9 cellular contexts compared by ENCODE assay signal in the genomic region with DNA sequence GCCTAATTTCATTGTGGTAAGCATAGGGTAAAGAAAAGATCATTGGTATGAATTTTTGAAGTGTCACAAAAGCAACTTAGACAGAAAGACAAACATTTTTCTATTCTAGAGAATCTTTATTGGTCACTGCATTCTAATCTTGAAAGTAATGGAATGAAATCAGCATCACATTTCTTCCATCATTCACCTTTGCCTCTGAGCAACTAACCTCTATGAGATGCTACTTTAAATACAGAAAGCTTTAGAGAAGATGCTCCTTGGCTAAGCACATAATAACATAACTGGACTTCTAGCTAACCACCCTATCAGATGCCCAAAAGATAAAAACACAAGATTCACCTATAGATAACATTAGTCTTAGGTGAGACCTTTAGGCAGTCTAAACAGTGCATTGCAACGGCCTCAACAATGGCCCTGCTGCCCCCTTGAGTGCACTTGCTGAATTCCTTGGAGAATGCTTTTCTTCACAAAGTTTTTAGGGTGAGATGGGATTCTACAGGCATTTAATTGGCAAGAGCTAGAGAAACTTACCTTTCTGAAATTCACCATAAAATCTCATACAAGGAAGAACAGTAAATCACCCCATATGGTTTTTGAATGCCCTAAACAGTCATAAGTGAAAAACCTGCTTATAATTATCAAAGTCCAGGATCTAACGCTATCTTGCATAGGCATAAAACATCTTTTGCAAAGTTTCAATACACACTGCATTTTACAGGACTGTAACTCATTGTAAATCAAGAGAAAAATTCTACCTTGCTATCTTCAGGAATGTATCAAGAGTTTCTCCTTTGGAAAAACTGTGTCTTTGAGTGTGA.
DNase-seq lines count a peak whose midpoint lies in the region; ATAC-seq and TF ChIP-seq lines count a peak whose summit lies in the region.
"Had no signal": no experiment of that assay in that cellular context is flagged by ENCODE, and none has a peak within 500 bp of the region (broad histone marks: within the 10 kb centered on the region; RNA-seq: fewer than 3 reads in every experiment).

No MANE protein-coding gene starts in this region.

- no peaks in the 10 kb centered on the region for H3K9me2 ChIP-seq in DOHH2 (replicated peaks; ENCODE audit: control insufficient read depth, low read length)

- DNase-seq in iris pigment epithelial cell (ENCODE audit: low read depth) (peak; percentile 31), CD1c-positive myeloid dendritic cell (ENCODE audit: extremely low spot score) (no peak), retina (no peak)
- DNase-seq in activated naive CD8-positive, alpha-beta T cell treated with anti-CD3 and anti-CD28 coated beads for 36 hours: no peak
- DNase-seq: activated T-cell treated with anti-CD3 and anti-CD28 coated beads, Interleukin-2, amount 50 U/mL, for 72 hours had no signal

- no peak overlapping the region for H3K4me2 ChIP-seq in DOHH2 (ENCODE audit: low read length)

- ATAC-seq in HG02798 (IDR thresholded peaks at IDR 0.05; ENCODE audit: poor library complexity, unreplicated experiment) (peak; percentile 69), SK-N-SH treated with all-trans-retinoic acid at 6 μM for 48 hours (peak; percentile 67; the same call in 2 of the 3 replicates), GM19395 (IDR thresholded peaks at IDR 0.05; ENCODE audit: unreplicated experiment) (no peak)

- H3K27me3 ChIP-seq in DOHH2 (ENCODE audit: control insufficient read depth, low read length): no peaks in the 10 kb centered on the region

- no peaks in the 10 kb centered on the region for H3K4me1 ChIP-seq in DOHH2 (ENCODE audit: control insufficient read depth, low read length)

- H3K9me3 Mint-ChIP-seq in activated naive CD8-positive, alpha-beta T cell treated with anti-CD3 and anti-CD28 coated beads for 36 hours: no peaks in the 10 kb centered on the region

- no peaks in the 10 kb centered on the region for H3K4me1 Mint-ChIP-seq in activated naive CD8-positive, alpha-beta T cell treated with anti-CD3 and anti-CD28 coated beads for 36 hours

- no peaks in the 10 kb centered on the region for H3F3A ChIP-seq in DOHH2 (ENCODE audit: control insufficient read depth, insufficient read depth)

- H3K27ac Mint-ChIP-seq in activated naive CD8-positive, alpha-beta T cell treated with anti-CD3 and anti-CD28 coated beads for 36 hours: no peak overlapping the region
- H3K27ac Mint-ChIP-seq: activated T-cell treated with anti-CD3 and anti-CD28 coated beads, Interleukin-2, amount 50 U/mL, for 72 hours had no signal

- TF ChIP-seq CTCF in DOHH2 (IDR thresholded peaks at IDR 0.05; ENCODE audit: low read depth, low read length, poor library complexity, severe bottlenecking): peak; percentile 45

- no peaks in the 10 kb centered on the region for H3K36me3 Mint-ChIP-seq in activated naive CD8-positive, alpha-beta T cell treated with anti-CD3 and anti-CD28 coated beads for 36 hours

- no peak overlapping the region for H3K27ac ChIP-seq in DOHH2 (ENCODE audit: low read depth, low read length)

- no peak overlapping the region for H3K4me3 ChIP-seq in DOHH2 (ENCODE audit: low read length)

- no peaks in the 10 kb centered on the region for H3K9me3 ChIP-seq in DOHH2 (ENCODE audit: control insufficient read depth, insufficient read depth, low read length)

- H3K36me3 ChIP-seq in DOHH2 (ENCODE audit: control insufficient read depth, low read length): no peaks in the 10 kb centered on the region

- H4K20me1 ChIP-seq in DOHH2 (ENCODE audit: control insufficient read depth, insufficient read depth, low read depth, low read length): no peaks in the 10 kb centered on the region

- no peaks in the 10 kb centered on the region for H3K79me2 ChIP-seq in DOHH2 (ENCODE audit: control insufficient read depth, low read length)

- no peaks in the 10 kb centered on the region for H3K27me3 Mint-ChIP-seq in activated naive CD8-positive, alpha-beta T cell treated with anti-CD3 and anti-CD28 coated beads for 36 hours

- H3K4me3 Mint-ChIP-seq in activated naive CD8-positive, alpha-beta T cell treated with anti-CD3 and anti-CD28 coated beads for 36 hours: no peak overlapping the region
- H3K4me3 Mint-ChIP-seq: activated T-cell treated with anti-CD3 and anti-CD28 coated beads, Interleukin-2, amount 50 U/mL, for 72 hours had no signal

TF ChIP-seq in SK-N-SH treated with all-trans-retinoic acid at 6 μM for 48 hours, 23 proteins besides CTCF, POLR2A, EP300 and RAD21:
- TF ChIP-seq, protein P1, sequence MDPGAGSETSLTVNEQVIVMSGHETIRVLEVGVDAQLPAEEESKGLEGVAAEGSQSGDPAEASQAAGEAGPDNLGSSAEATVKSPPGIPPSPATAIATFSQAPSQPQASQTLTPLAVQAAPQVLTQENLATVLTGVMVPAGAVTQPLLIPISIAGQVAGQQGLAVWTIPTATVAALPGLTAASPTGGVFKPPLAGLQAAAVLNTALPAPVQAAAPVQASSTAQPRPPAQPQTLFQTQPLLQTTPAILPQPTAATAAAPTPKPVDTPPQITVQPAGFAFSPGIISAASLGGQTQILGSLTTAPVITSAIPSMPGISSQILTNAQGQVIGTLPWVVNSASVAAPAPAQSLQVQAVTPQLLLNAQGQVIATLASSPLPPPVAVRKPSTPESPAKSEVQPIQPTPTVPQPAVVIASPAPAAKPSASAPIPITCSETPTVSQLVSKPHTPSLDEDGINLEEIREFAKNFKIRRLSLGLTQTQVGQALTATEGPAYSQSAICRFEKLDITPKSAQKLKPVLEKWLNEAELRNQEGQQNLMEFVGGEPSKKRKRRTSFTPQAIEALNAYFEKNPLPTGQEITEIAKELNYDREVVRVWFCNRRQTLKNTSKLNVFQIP (CRISPR knock-in tag; IDR thresholded peaks at IDR 0.05; ENCODE audit: borderline replicate concordance, low read depth): no peak
- TF ChIP-seq TCF4 (CRISPR knock-in tag; IDR thresholded peaks at IDR 0.05; ENCODE audit: borderline replicate concordance): no peak
- TF ChIP-seq, protein P2, sequence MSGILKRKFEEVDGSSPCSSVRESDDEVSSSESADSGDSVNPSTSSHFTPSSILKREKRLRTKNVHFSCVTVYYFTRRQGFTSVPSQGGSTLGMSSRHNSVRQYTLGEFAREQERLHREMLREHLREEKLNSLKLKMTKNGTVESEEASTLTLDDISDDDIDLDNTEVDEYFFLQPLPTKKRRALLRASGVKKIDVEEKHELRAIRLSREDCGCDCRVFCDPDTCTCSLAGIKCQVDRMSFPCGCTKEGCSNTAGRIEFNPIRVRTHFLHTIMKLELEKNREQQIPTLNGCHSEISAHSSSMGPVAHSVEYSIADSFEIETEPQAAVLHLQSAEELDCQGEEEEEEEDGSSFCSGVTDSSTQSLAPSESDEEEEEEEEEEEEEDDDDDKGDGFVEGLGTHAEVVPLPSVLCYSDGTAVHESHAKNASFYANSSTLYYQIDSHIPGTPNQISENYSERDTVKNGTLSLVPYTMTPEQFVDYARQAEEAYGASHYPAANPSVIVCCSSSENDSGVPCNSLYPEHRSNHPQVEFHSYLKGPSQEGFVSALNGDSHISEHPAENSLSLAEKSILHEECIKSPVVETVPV (CRISPR knock-in tag; IDR thresholded peaks at IDR 0.05): no peak
- no peak for TF ChIP-seq GLIS3 (CRISPR knock-in tag; IDR thresholded peaks at IDR 0.05)
- TF ChIP-seq ESRRG (CRISPR knock-in tag; IDR thresholded peaks at IDR 0.05): no peak
- TF ChIP-seq, protein P3, sequence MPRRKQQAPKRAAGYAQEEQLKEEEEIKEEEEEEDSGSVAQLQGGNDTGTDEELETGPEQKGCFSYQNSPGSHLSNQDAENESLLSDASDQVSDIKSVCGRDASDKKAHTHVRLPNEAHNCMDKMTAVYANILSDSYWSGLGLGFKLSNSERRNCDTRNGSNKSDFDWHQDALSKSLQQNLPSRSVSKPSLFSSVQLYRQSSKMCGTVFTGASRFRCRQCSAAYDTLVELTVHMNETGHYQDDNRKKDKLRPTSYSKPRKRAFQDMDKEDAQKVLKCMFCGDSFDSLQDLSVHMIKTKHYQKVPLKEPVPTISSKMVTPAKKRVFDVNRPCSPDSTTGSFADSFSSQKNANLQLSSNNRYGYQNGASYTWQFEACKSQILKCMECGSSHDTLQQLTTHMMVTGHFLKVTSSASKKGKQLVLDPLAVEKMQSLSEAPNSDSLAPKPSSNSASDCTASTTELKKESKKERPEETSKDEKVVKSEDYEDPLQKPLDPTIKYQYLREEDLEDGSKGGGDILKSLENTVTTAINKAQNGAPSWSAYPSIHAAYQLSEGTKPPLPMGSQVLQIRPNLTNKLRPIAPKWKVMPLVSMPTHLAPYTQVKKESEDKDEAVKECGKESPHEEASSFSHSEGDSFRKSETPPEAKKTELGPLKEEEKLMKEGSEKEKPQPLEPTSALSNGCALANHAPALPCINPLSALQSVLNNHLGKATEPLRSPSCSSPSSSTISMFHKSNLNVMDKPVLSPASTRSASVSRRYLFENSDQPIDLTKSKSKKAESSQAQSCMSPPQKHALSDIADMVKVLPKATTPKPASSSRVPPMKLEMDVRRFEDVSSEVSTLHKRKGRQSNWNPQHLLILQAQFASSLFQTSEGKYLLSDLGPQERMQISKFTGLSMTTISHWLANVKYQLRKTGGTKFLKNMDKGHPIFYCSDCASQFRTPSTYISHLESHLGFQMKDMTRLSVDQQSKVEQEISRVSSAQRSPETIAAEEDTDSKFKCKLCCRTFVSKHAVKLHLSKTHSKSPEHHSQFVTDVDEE (CRISPR knock-in tag; IDR thresholded peaks at IDR 0.05): no peak
- no peak for TF ChIP-seq ZNF8 (CRISPR knock-in tag; IDR thresholded peaks at IDR 0.05)
- no peak for TF ChIP-seq OSR1 (CRISPR knock-in tag; IDR thresholded peaks at IDR 0.05)
- TF ChIP-seq ZC3H10 (CRISPR knock-in tag; IDR thresholded peaks at IDR 0.05): no peak
- no peak for TF ChIP-seq RARB (CRISPR knock-in tag; IDR thresholded peaks at IDR 0.05)
- TF ChIP-seq PPARA (CRISPR knock-in tag; IDR thresholded peaks at IDR 0.05; ENCODE audit: borderline replicate concordance): no peak
